29 cellular contexts compared by ENCODE assay signal in the genomic region with DNA sequence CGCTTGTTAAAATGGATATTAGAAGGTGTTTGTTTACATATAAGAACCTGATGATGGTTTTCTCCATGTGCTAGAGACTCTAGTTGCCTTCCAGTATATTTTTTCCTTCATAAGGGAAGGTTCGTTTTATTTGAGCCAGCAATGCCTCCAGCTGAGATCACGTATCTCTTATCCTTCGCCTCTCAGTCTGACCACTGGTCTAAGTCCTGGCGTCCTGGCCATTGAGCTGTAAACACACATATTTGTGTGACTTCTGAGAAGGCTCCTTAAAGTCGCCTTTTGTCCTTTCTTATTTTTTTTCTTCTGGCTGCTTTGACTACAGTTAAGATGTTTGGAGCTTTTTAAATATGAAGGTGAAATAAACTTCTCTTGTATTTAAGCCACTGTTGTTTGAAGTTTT.
"Had no signal": no experiment of that assay in that cellular context is flagged by ENCODE, and none has a peak within 500 bp of the region (broad histone marks: within the 10 kb centered on the region; RNA-seq: fewer than 3 reads in every experiment).

No MANE protein-coding gene starts in this region.

- H3K4me3 ChIP-seq: esophagus squamous epithelium, heart right ventricle, left lung, prostate gland, right atrium auricular region, suprapubic skin, transverse colon, upper lobe of right lung, uterus had no signal

- H3K36me3 ChIP-seq: prostate gland, right atrium auricular region, uterus had no signal

- H3K27me3 Mint-ChIP-seq: effector memory CD8-positive, alpha-beta T cell; naive thymus-derived CD4-positive, alpha-beta T cell; stimulated activated naive CD8-positive, alpha-beta T cell treated with anti-CD3 and anti-CD28 coated beads, Interleukin-15, amount 100 ng/mL, for 72 hours had no signal

- DNase-seq: cortex of kidney; effector memory CD8-positive, alpha-beta T cell; erythroblast; esophagus squamous epithelium; foreskin melanocyte; glutamatergic neuron; heart right ventricle; hippocampal formation; left cardiac atrium; left lung; mesenchymal stem cell; midbrain; naive thymus-derived CD4-positive, alpha-beta T cell; nucleus accumbens; stimulated activated CD4-positive, alpha-beta T cell treated with anti-CD3 and anti-CD28 coated beads, Interleukin-1b, Interleukin-23, amount 100 ng/mL, for 48 hours; stimulated activated CD4-positive, alpha-beta T cell treated with anti-CD3 and anti-CD28 coated beads, Interleukin-4, amount 100 ng/mL, for 1 hour; stimulated activated CD8-positive, alpha-beta memory T cell treated with anti-CD3 and anti-CD28 coated beads, Interleukin-4, amount 100 ng/mL, for 48 hours; stimulated activated naive CD4-positive, alpha-beta T cell; stimulated activated naive CD8-positive, alpha-beta T cell treated with anti-CD3 and anti-CD28 coated beads, Interleukin-15, amount 100 ng/mL, for 72 hours; transverse colon; upper lobe of right lung; uterus had no signal

- H3K27ac Mint-ChIP-seq: effector memory CD8-positive, alpha-beta T cell; nephron; stimulated activated naive CD8-positive, alpha-beta T cell treated with anti-CD3 and anti-CD28 coated beads, Interleukin-15, amount 100 ng/mL, for 72 hours had no signal

- H3K4me3 Mint-ChIP-seq: effector memory CD8-positive, alpha-beta T cell; naive thymus-derived CD4-positive, alpha-beta T cell; nephron had no signal

- H3K27ac ChIP-seq: esophagus squamous epithelium, heart right ventricle, left lung, prostate gland, right atrium auricular region, suprapubic skin, transverse colon, upper lobe of right lung, uterus had no signal

- H3K4me1 ChIP-seq: esophagus squamous epithelium, prostate gland, right atrium auricular region, suprapubic skin, transverse colon, upper lobe of right lung, uterus had no signal

- H3K9me3 ChIP-seq: esophagus squamous epithelium, heart right ventricle, left lung, prostate gland, right atrium auricular region, suprapubic skin, transverse colon, upper lobe of right lung, uterus had no signal

- ATAC-seq: effector memory CD8-positive, alpha-beta T cell; heart right ventricle; left cardiac atrium; left lung; naive thymus-derived CD4-positive, alpha-beta T cell; sciatic nerve; upper lobe of right lung had no signal

- H3K9me3 Mint-ChIP-seq: effector memory CD8-positive, alpha-beta T cell; nephron had no signal

- FAIRE-seq: endometrium, islet of Langerhans had no signal

- H3K27me3 ChIP-seq: esophagus squamous epithelium, heart right ventricle, left lung, right atrium auricular region, suprapubic skin, transverse colon, upper lobe of right lung, uterus had no signal
